In genomic region chr2:238269741-238270140, GRCh38 we compare ENCODE assay signal across 16 cellular contexts. TPM values are rescaled to one million over a fixed set of nuclear protein-coding genes. Genes with fewer than 3 reads are reported as not detected.
DNase-seq lines count a peak whose midpoint lies in the region; ATAC-seq and TF ChIP-seq lines count a peak whose summit lies in the region.
"Had no signal": no experiment of that assay in that cellular context is flagged by ENCODE, and none has a peak within 500 bp of the region (broad histone marks: within the 10 kb centered on the region; RNA-seq: fewer than 3 reads in every experiment).

No MANE protein-coding gene starts in this region.

- H3K4me3 Mint-ChIP-seq in natural killer cell treated with Interleukin-12 subunit alpha and Interleukin-12 subunit beta and Interleukin-15 and Interleukin-18, amount 100 ng/mL, for 72 hours = no peak overlapping the region
- H3K4me3 Mint-ChIP-seq in natural killer cell (no peak overlapping the region), T-helper 17 cell (no peak overlapping the region), glutamatergic neuron (ENCODE audit: unreplicated experiment) (no peak overlapping the region), neural progenitor cell (no peak overlapping the region)
- H3K4me3 Mint-ChIP-seq in activated CD4-positive, alpha-beta memory T cell treated with anti-CD3 and anti-CD28 coated beads, Interleukin-2, amount 10 ng/mL, durations not matched to agents 7 days and 5 days = no peak overlapping the region
- H3K4me3 Mint-ChIP-seq: CD8-positive, alpha-beta T cell; H9 had no signal

- H3F3A ChIP-seq in neural progenitor cell (ENCODE audit: low read depth) = no peaks in the 10 kb centered on the region

- no peak for TF ChIP-seq CTCF in natural killer cell (IDR thresholded peaks at IDR 0.05)
- TF ChIP-seq CTCF in glutamatergic neuron (IDR thresholded peaks at IDR 0.05; ENCODE audit: partially characterized antibody, unreplicated experiment) = no peak
- no peak for TF ChIP-seq CTCF in neural progenitor cell (IDR thresholded peaks at IDR 0.05)

- H2AFZ ChIP-seq in neural progenitor cell (replicated peaks) = no peak overlapping the region

- H3K27me3 ChIP-seq in neural progenitor cell = no peaks in the 10 kb centered on the region
- H3K27me3 ChIP-seq: BLaER1 treated with 17β-estradiol and CSF1 and Interleukin-3, amounts not matched to agents 10 nM and 100 nM had no signal

- H3K4me1 ChIP-seq in neural progenitor cell = no peaks in the 10 kb centered on the region

- H3K27ac Mint-ChIP-seq in natural killer cell treated with Interleukin-12 subunit alpha and Interleukin-12 subunit beta and Interleukin-15 and Interleukin-18, amount 100 ng/mL, for 72 hours = no peak overlapping the region
- H3K27ac Mint-ChIP-seq in natural killer cell (no peak overlapping the region), T-helper 17 cell (peak overlapping the region; percentile 47), glutamatergic neuron (ENCODE audit: unreplicated experiment) (no peak overlapping the region), neural progenitor cell (no peak overlapping the region)
- H3K27ac Mint-ChIP-seq in activated CD4-positive, alpha-beta memory T cell treated with anti-CD3 and anti-CD28 coated beads, Interleukin-2, amount 10 ng/mL, durations not matched to agents 7 days and 5 days = no peak overlapping the region
- H3K27ac Mint-ChIP-seq: CD8-positive, alpha-beta T cell; H9 had no signal

- POLR2A ChIA-PET in activated CD4-positive, alpha-beta memory T cell treated with anti-CD3 and anti-CD28 coated beads, Interleukin-2, amount 10 ng/mL, durations not matched to agents 7 days and 5 days (lab: Charles Lee) = no interaction called here

- H3K36me3 ChIP-seq in neural progenitor cell = no peaks in the 10 kb centered on the region

- H4K20me1 ChIP-seq in neural progenitor cell (ENCODE audit: low read depth) = no peaks in the 10 kb centered on the region

- ATAC-seq in natural killer cell treated with Interleukin-12 subunit alpha and Interleukin-12 subunit beta and Interleukin-15 and Interleukin-18, amount 100 ng/mL, for 72 hours = no peak
- ATAC-seq in natural killer cell (no peak), T-helper 17 cell (no peak)
- ATAC-seq: CD8-positive, alpha-beta T cell had no signal

- H3K9me3 ChIP-seq in T-helper 17 cell (ENCODE audit: control insufficient read depth, low read length, poor library complexity, severe bottlenecking) (no peaks in the 10 kb centered on the region), neural progenitor cell (ENCODE audit: low read depth) (no peaks in the 10 kb centered on the region)
- H3K9me3 ChIP-seq: A549; BLaER1 treated with 17β-estradiol and CSF1 and Interleukin-3, amounts not matched to agents 10 nM and 100 nM had no signal

- no peak overlapping the region for H3K4me3 ChIP-seq in neural progenitor cell
- H3K4me3 ChIP-seq: A549; BLaER1 treated with 17β-estradiol and CSF1 and Interleukin-3, amounts not matched to agents 10 nM and 100 nM had no signal

- in situ Hi-C loops in ACHN (cut with HindIII; ENCODE audit: low pct_ligation_motif_present, low pct_unique_long_range_greater_than_20kb, low sequenced_read_pairs) = no loop called here

- H3K27ac ChIP-seq in neural progenitor cell = no peak overlapping the region
- H3K27ac ChIP-seq: A549; BLaER1 treated with 17β-estradiol and CSF1 and Interleukin-3, amounts not matched to agents 10 nM and 100 nM had no signal

- CTCF ChIA-PET in activated CD4-positive, alpha-beta memory T cell treated with anti-CD3 and anti-CD28 coated beads, Interleukin-2, amount 10 ng/mL, durations not matched to agents 7 days and 5 days (lab: Charles Lee) = no interaction called here

- no peaks in the 10 kb centered on the region for H3K27me3 Mint-ChIP-seq in natural killer cell treated with Interleukin-12 subunit alpha and Interleukin-12 subunit beta and Interleukin-15 and Interleukin-18, amount 100 ng/mL, for 72 hours
- H3K27me3 Mint-ChIP-seq in natural killer cell (ENCODE audit: low read depth in 2 of 2) = no peaks in the 10 kb centered on the region
- H3K27me3 Mint-ChIP-seq in T-helper 17 cell = no peaks in the 10 kb centered on the region
- H3K27me3 Mint-ChIP-seq in glutamatergic neuron (ENCODE audit: unreplicated experiment) = peaks cover 4% of the 10 kb centered on the region
- no peaks in the 10 kb centered on the region for H3K27me3 Mint-ChIP-seq in activated CD4-positive, alpha-beta memory T cell treated with anti-CD3 and anti-CD28 coated beads, Interleukin-2, amount 10 ng/mL, durations not matched to agents 7 days and 5 days
- peaks cover 2% of the 10 kb centered on the region for H3K27me3 Mint-ChIP-seq in neural progenitor cell (ENCODE audit: insufficient read depth, low read depth)

- no peak overlapping the region for H3K9ac ChIP-seq in neural progenitor cell
- H3K9ac ChIP-seq: BLaER1 treated with 17β-estradiol and CSF1 and Interleukin-3, amounts not matched to agents 10 nM and 100 nM had no signal

- H3K4me1 Mint-ChIP-seq in natural killer cell treated with Interleukin-12 subunit alpha and Interleukin-12 subunit beta and Interleukin-15 and Interleukin-18, amount 100 ng/mL, for 72 hours (ENCODE audit: low read depth in 2 of 2) = no peaks in the 10 kb centered on the region
- H3K4me1 Mint-ChIP-seq in natural killer cell = peaks cover 0 to 5% of the 10 kb centered on the region in 2 donors
- peaks cover 5% of the 10 kb centered on the region for H3K4me1 Mint-ChIP-seq in T-helper 17 cell
- no peaks in the 10 kb centered on the region for H3K4me1 Mint-ChIP-seq in glutamatergic neuron (ENCODE audit: low read depth, unreplicated experiment)
- H3K4me1 Mint-ChIP-seq in activated CD4-positive, alpha-beta memory T cell treated with anti-CD3 and anti-CD28 coated beads, Interleukin-2, amount 10 ng/mL, durations not matched to agents 7 days and 5 days = peaks cover 3% of the 10 kb centered on the region
- no peaks in the 10 kb centered on the region for H3K4me1 Mint-ChIP-seq in neural progenitor cell
- H3K4me1 Mint-ChIP-seq: H9 had no signal

- peak; percentile 3 for DNase-seq in natural killer cell treated with Interleukin-12 subunit alpha and Interleukin-12 subunit beta and Interleukin-15 and Interleukin-18, amount 100 ng/mL, for 72 hours (ENCODE audit: low spot score)
- no peak for DNase-seq in natural killer cell
- DNase-seq in T-helper 17 cell = no peak
- DNase-seq in glutamatergic neuron = peak; percentile 4
- DNase-seq in ACHN = no peak
- DNase-seq in activated CD4-positive, alpha-beta memory T cell treated with anti-CD3 and anti-CD28 coated beads, Interleukin-2, amount 10 ng/mL, durations not matched to agents 7 days and 5 days = no peak
- DNase-seq in neural progenitor cell (ENCODE audit: low spot score) = no peak
- DNase-seq: CD8-positive, alpha-beta T cell; DMS 273 treated with DMSO at 0.1 percent for 48 hours; DMS53; DND-41; EL; H9; KG1 had no signal

- H3K9me3 Mint-ChIP-seq in natural killer cell treated with Interleukin-12 subunit alpha and Interleukin-12 subunit beta and Interleukin-15 and Interleukin-18, amount 100 ng/mL, for 72 hours = no peaks in the 10 kb centered on the region
- H3K9me3 Mint-ChIP-seq in natural killer cell (no peaks in the 10 kb centered on the region), glutamatergic neuron (ENCODE audit: unreplicated experiment) (peaks cover 5% of the 10 kb centered on the region), neural progenitor cell (no peaks in the 10 kb centered on the region)
- H3K9me3 Mint-ChIP-seq in activated CD4-positive, alpha-beta memory T cell treated with anti-CD3 and anti-CD28 coated beads, Interleukin-2, amount 10 ng/mL, durations not matched to agents 7 days and 5 days = no peaks in the 10 kb centered on the region
- H3K9me3 Mint-ChIP-seq: CD8-positive, alpha-beta T cell; H9 had no signal

- H3K36me3 Mint-ChIP-seq in natural killer cell treated with Interleukin-12 subunit alpha and Interleukin-12 subunit beta and Interleukin-15 and Interleukin-18, amount 100 ng/mL, for 72 hours = peaks cover 10% of the 10 kb centered on the region
- H3K36me3 Mint-ChIP-seq in natural killer cell (peaks cover 7% of the 10 kb centered on the region), T-helper 17 cell (ENCODE audit: low read depth) (peaks cover 8% of the 10 kb centered on the region), glutamatergic neuron (ENCODE audit: unreplicated experiment) (peaks cover 3% of the 10 kb centered on the region), neural progenitor cell (peaks cover 16% of the 10 kb centered on the region)
- peaks cover 5% of the 10 kb centered on the region for H3K36me3 Mint-ChIP-seq in activated CD4-positive, alpha-beta memory T cell treated with anti-CD3 and anti-CD28 coated beads, Interleukin-2, amount 10 ng/mL, durations not matched to agents 7 days and 5 days (ENCODE audit: low read depth)

- intact Hi-C loops in natural killer cell (cut with micrococcal nuclease) = no loop called here

- H3K79me2 ChIP-seq in neural progenitor cell (ENCODE audit: low read depth) = no peaks in the 10 kb centered on the region

- H3K4me2 ChIP-seq in neural progenitor cell = no peak overlapping the region
- H3K4me2 ChIP-seq: A549; BLaER1 treated with 17β-estradiol and CSF1 and Interleukin-3, amounts not matched to agents 10 nM and 100 nM had no signal

RNA-seq across cellular contexts. Expression of gene PER2, which starts 18.7 kb away (rescaled TPM):
- total RNA-seq in natural killer cell treated with Interleukin-12 subunit alpha and Interleukin-12 subunit beta and Interleukin-15 and Interleukin-18, amount 100 ng/mL, for 72 hours = 10 to 100 TPM; 13.8 to 18.4 TPM
- 10 to 100 TPM; 26.3 to 32.9 (median 32.6) TPM for total RNA-seq in natural killer cell
- 10 to 100 TPM; 40.7 to 40.8 TPM for total RNA-seq in T-helper 17 cell
- total RNA-seq in glutamatergic neuron (ENCODE audit: unreplicated experiment) = 3.8 TPM
- total RNA-seq in activated CD4-positive, alpha-beta memory T cell treated with anti-CD3 and anti-CD28 coated beads, Interleukin-2, amount 10 ng/mL, durations not matched to agents 7 days and 5 days = 1 to 10 TPM; 8.7 to 9.2 TPM
- total RNA-seq in neural progenitor cell (ENCODE audit: low replicate concordance) = 1.4 and 2.6 TPM in 2 replicates

RNA-seq across cellular contexts. Expression of gene HES6, which starts 29.9 kb away (rescaled TPM):
- total RNA-seq in natural killer cell treated with Interleukin-12 subunit alpha and Interleukin-12 subunit beta and Interleukin-15 and Interleukin-18, amount 100 ng/mL, for 72 hours = 10 to 100 TPM in 1 of 2 donors, 1 to 10 TPM in 1; 5.7 to 11.3 TPM
- 10 to 100 TPM; 11.3 to 15.4 (median 13.5) TPM for total RNA-seq in natural killer cell
- total RNA-seq in T-helper 17 cell = 1 to 10 TPM in 1 of 2 donors, under 1 TPM in 1; 0.47 to 1.3 TPM
- 665 TPM for total RNA-seq in glutamatergic neuron (ENCODE audit: unreplicated experiment)
- 1 to 10 TPM; 2.7 to 3.7 TPM for total RNA-seq in activated CD4-positive, alpha-beta memory T cell treated with anti-CD3 and anti-CD28 coated beads, Interleukin-2, amount 10 ng/mL, durations not matched to agents 7 days and 5 days
- total RNA-seq in neural progenitor cell (ENCODE audit: low replicate concordance) = 5.3 and 29.3 TPM in 2 replicates

RNA-seq across cellular contexts. Expression of gene TRAF3IP1, which starts 50.6 kb away (rescaled TPM):
- total RNA-seq in natural killer cell treated with Interleukin-12 subunit alpha and Interleukin-12 subunit beta and Interleukin-15 and Interleukin-18, amount 100 ng/mL, for 72 hours = 10 to 100 TPM in 1 of 2 donors, 1 to 10 TPM in 1; 7.9 to 10.6 TPM
- total RNA-seq in natural killer cell (10 to 100 TPM in 2 of 3 donors, 1 to 10 TPM in 1; 9.7 to 11.9 (median 11.3) TPM), T-helper 17 cell (1 to 10 TPM; 8.9 to 9.3 TPM), glutamatergic neuron (ENCODE audit: unreplicated experiment) (10.3 TPM), neural progenitor cell (ENCODE audit: low replicate concordance) (8.5 and 11.2 TPM in 2 replicates)
- 1 to 10 TPM; 5.4 to 7.0 TPM for total RNA-seq in activated CD4-positive, alpha-beta memory T cell treated with anti-CD3 and anti-CD28 coated beads, Interleukin-2, amount 10 ng/mL, durations not matched to agents 7 days and 5 days

Comparison
In these comparisons a context has a peak if more than half of its experiments do, and no peak if none do; other contexts are left out.
1. DNase-seq: peak in natural killer cell treated with Interleukin-12 subunit alpha and Interleukin-12 subunit beta and Interleukin-15 and Interleukin-18, amount 100 ng/mL, for 72 hours (single experiment) and glutamatergic neuron (single experiment); none in natural killer cell (single experiment), T-helper 17 cell (0 of 3), ACHN (single experiment), activated CD4-positive, alpha-beta memory T cell treated with anti-CD3 and anti-CD28 coated beads, Interleukin-2, amount 10 ng/mL, durations not matched to agents 7 days and 5 days (single experiment) and neural progenitor cell (single experiment).
2. RNA of gene HES6, which starts 29.9 kb away (total RNA-seq): 665 TPM in glutamatergic neuron (single experiment); 11.3 to 15.4 TPM in natural killer cell, 5.7 to 11.3 TPM in natural killer cell treated with Interleukin-12 subunit alpha and Interleukin-12 subunit beta and Interleukin-15 and Interleukin-18, amount 100 ng/mL, for 72 hours, 5.3 to 29.3 TPM in neural progenitor cell, 2.7 to 3.7 TPM in activated CD4-positive, alpha-beta memory T cell treated with anti-CD3 and anti-CD28 coated beads, Interleukin-2, amount 10 ng/mL, durations not matched to agents 7 days and 5 days and 0.47 to 1.3 TPM in T-helper 17 cell; every median in the first group is over 10 times any median in the second.